In genomic region chr7:100088621-100089457, GRCh38 we compare ENCODE assay signal across 8 cellular contexts. TPM values are rescaled to one million over a fixed set of nuclear protein-coding genes. Genes with fewer than 3 reads are reported as not detected.
DNase-seq lines count a peak whose midpoint lies in the region; ATAC-seq and TF ChIP-seq lines count a peak whose summit lies in the region.

COPS6 (plus strand) TSS chr7:100088969; CDS start chr7:100088991, 22 bp downstream.

- H3K9me3 ChIP-seq in osteoblast (ENCODE audit: low read depth, low read length) (no peaks in the 10 kb centered on the region), suprapubic skin (no peaks in the 10 kb centered on the region)

- H3K4me3 ChIP-seq in AG10803 (ENCODE audit: low read length), result peak within 1 kb of the TSS; percentile 93
- H3K4me3 ChIP-seq in osteoblast (ENCODE audit: insufficient read depth, low read length), result peak within 1 kb of the TSS; percentile 92
- peak within 1 kb of the TSS; percentile 75 for H3K4me3 ChIP-seq in suprapubic skin

- peak within 1 kb of the TSS; percentile 86 for H3K4me2 ChIP-seq in osteoblast (ENCODE audit: insufficient read depth, low read length)

- TF ChIP-seq POLR2A in GM19193 (IDR thresholded peaks at IDR 0.05; ENCODE audit: extremely low read depth, insufficient read depth, insufficient read length) (peak; percentile 95), suprapubic skin (IDR thresholded peaks at IDR 0.05) (peak; percentile 52 to 58)

- H3K27me3 ChIP-seq in osteoblast (ENCODE audit: insufficient read depth, low read length), result no peaks in the 10 kb centered on the region
- no peaks in the 10 kb centered on the region for H3K27me3 ChIP-seq in suprapubic skin

- peaks cover 33% of the 10 kb centered on the region for H3K79me2 ChIP-seq in osteoblast (ENCODE audit: insufficient read depth, low read length)

- ATAC-seq in SK-N-SH treated with all-trans-retinoic acid at 6 μM for 48 hours, result peak; percentile 12
- peak; percentile 67 to 68 for ATAC-seq in activated naive CD4-positive, alpha-beta T cell treated with anti-CD3 and anti-CD28 coated beads, Interleukin-2, amount 50 U/mL, for 72 hours

- H3K36me3 Mint-ChIP-seq in activated naive CD4-positive, alpha-beta T cell treated with anti-CD3 and anti-CD28 coated beads, Interleukin-2, amount 50 U/mL, for 72 hours, result peaks cover 6 to 16% of the 10 kb centered on the region in 2 donors

- peak within 1 kb of the TSS; percentile 79 to 91 for H3K27ac Mint-ChIP-seq in activated naive CD4-positive, alpha-beta T cell treated with anti-CD3 and anti-CD28 coated beads, Interleukin-2, amount 50 U/mL, for 72 hours

- DNase-seq in AG10803 (ENCODE audit: low read depth) (peak; percentile 78), LHCN-M2 (ENCODE audit: low read depth) (peak; percentile 78), glomerular visceral epithelial cell (ENCODE audit: extremely low spot score) (peak; percentile 65), osteoblast (ENCODE audit: insufficient read length, low spot score, missing footprints) (peak; percentile 93), suprapubic skin (ENCODE audit: low spot score in 2 of 2) (peak; percentile 88 to 92)
- DNase-seq in activated naive CD4-positive, alpha-beta T cell treated with anti-CD3 and anti-CD28 coated beads, Interleukin-2, amount 50 U/mL, for 72 hours (ENCODE audit: low spot score in 2 of 2), result peak; percentile 87 to 95

- TF ChIP-seq CTCF in AG10803 (conservative IDR thresholded peaks at IDR 0.05; ENCODE audit: low read length), result no peak
- no peak for TF ChIP-seq CTCF in osteoblast (IDR thresholded peaks at IDR 0.05; ENCODE audit: extremely low read depth, low read depth, low read length)
- no peak for TF ChIP-seq CTCF in suprapubic skin (IDR thresholded peaks at IDR 0.05)

- H3K36me3 ChIP-seq in osteoblast (ENCODE audit: insufficient read depth, low read length) (peaks cover 37% of the 10 kb centered on the region), suprapubic skin (peaks cover 35% of the 10 kb centered on the region)

- H2AFZ ChIP-seq in osteoblast (ENCODE audit: low read length), result peak within 1 kb of the TSS; percentile 93

- H4K20me1 ChIP-seq in osteoblast (ENCODE audit: insufficient read depth, low read length), result peaks cover 5% of the 10 kb centered on the region

- TF ChIP-seq EP300 in suprapubic skin (IDR thresholded peaks at IDR 0.05), result no peak

- no peaks in the 10 kb centered on the region for H3K9me3 Mint-ChIP-seq in activated naive CD4-positive, alpha-beta T cell treated with anti-CD3 and anti-CD28 coated beads, Interleukin-2, amount 50 U/mL, for 72 hours

- H3K27ac ChIP-seq in osteoblast (ENCODE audit: low read depth, low read length), result peak within 1 kb of the TSS; percentile 84
- peak within 1 kb of the TSS; percentile 93 for H3K27ac ChIP-seq in suprapubic skin

- H3K4me1 ChIP-seq in osteoblast (ENCODE audit: insufficient read depth, low read length) (peaks cover 31% of the 10 kb centered on the region), suprapubic skin (peaks cover 22% of the 10 kb centered on the region)

- WGBS in suprapubic skin, result under 1% methylated on average over 40 of the region's 68 CpGs

TF ChIP-seq in SK-N-SH treated with all-trans-retinoic acid at 6 μM for 48 hours, 23 proteins besides CTCF, POLR2A, EP300 and RAD21 (continues in another document):
- TF ChIP-seq ZNF565 (CRISPR knock-in tag; conservative IDR thresholded peaks at IDR 0.05; ENCODE audit: low read depth) (peak; percentile 82; the same call in 1 of the 2 replicates), ISL1 (CRISPR knock-in tag; IDR thresholded peaks at IDR 0.05) (0 out of 2 replicates have a peak, but pooled peaks have one; percentile 33), BACH2 (CRISPR knock-in tag; IDR thresholded peaks at IDR 0.05; ENCODE audit: borderline replicate concordance) (no peak), OSR1 (CRISPR knock-in tag; IDR thresholded peaks at IDR 0.05) (peak; percentile 45; the same call in 1 of the 2 replicates), TCF4 (CRISPR knock-in tag; IDR thresholded peaks at IDR 0.05; ENCODE audit: borderline replicate concordance) (no peak), TSHZ2 (CRISPR knock-in tag; IDR thresholded peaks at IDR 0.05) (no peak; the same call in none of the 2 replicates), ZFP30 (CRISPR knock-in tag; IDR thresholded peaks at IDR 0.05) (peak; percentile 49), POU6F1 (CRISPR knock-in tag; IDR thresholded peaks at IDR 0.05; ENCODE audit: borderline replicate concordance, low read depth) (no peak), ARNTL (CRISPR knock-in tag; IDR thresholded peaks at IDR 0.05; ENCODE audit: borderline replicate concordance, low read depth) (peak; percentile 74; the same call in 1 of the 2 replicates), CREB5 (CRISPR knock-in tag; IDR thresholded peaks at IDR 0.05; ENCODE audit: low read depth) (no peak), SNAI2 (CRISPR knock-in tag; IDR thresholded peaks at IDR 0.05) (peak; percentile 91), CSDC2 (CRISPR knock-in tag; IDR thresholded peaks at IDR 0.05) (peak; percentile 98), TOX (CRISPR knock-in tag; IDR thresholded peaks at IDR 0.05; ENCODE audit: borderline replicate concordance) (no peak), CSRNP3 (CRISPR knock-in tag; IDR thresholded peaks at IDR 0.05) (no peak), ZNF70 (CRISPR knock-in tag; IDR thresholded peaks at IDR 0.05) (no peak; the same call in 1 of the 2 replicates), ESRRG (CRISPR knock-in tag; IDR thresholded peaks at IDR 0.05) (no peak), RARB (CRISPR knock-in tag; IDR thresholded peaks at IDR 0.05) (no peak), GLIS3 (CRISPR knock-in tag; IDR thresholded peaks at IDR 0.05) (peak; percentile 52; the same call in 1 of the 2 replicates), ZFP3 (CRISPR knock-in tag; IDR thresholded peaks at IDR 0.05) (peak; percentile 89)

RNA-seq across cellular contexts. Expression of gene COPS6, which starts in this region (rescaled TPM):
- total RNA-seq in LHCN-M2 (2014; rRNA removed) (96.6 and 100 TPM in 2 replicates), osteoblast (42.4 and 45.6 TPM in 2 replicates), suprapubic skin (10 to 100 TPM; 35.8 to 60.7 (median 47.7) TPM)
- polyA plus RNA-seq in LHCN-M2 (2012), result 304 TPM
- 100 to 1,000 TPM in 1 of 2 donors, 10 to 100 TPM in 1; 84.6 to 107 TPM for total RNA-seq in activated naive CD4-positive, alpha-beta T cell treated with anti-CD3 and anti-CD28 coated beads, Interleukin-2, amount 50 U/mL, for 72 hours

Comparison
In these comparisons a context has a peak if more than half of its experiments do, and no peak if none do; other contexts are left out.
1. Peak in every context shown above with its lines: DNase-seq, ATAC-seq, H3K4me3 ChIP-seq and H3K27ac ChIP-seq.